ENCODE assay signal across 18 cellular contexts in the genomic region with DNA sequence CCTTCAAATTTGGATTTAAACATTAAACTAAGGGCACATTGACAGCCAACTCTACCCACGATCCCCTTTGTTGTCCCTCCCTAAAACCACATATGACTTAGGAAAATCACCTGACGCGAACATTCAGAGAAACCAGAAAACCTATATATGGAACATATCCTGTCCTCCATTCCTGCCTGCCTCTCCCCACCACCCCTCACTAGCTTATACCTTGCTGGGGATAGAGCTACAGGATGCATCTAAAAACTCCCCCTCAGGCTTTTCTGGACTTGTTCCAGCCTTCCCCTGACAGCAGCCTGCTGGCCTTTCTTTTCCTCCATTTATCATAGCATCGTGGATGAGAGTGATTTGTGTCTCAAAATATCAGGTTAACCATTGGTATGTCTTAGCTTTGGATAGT. TPM values are rescaled to one million over a fixed set of nuclear protein-coding genes. Genes with fewer than 3 reads are reported as not detected.
DNase-seq lines count a peak whose midpoint lies in the region; ATAC-seq and TF ChIP-seq lines count a peak whose summit lies in the region.
"Had no signal": no experiment of that assay in that cellular context is flagged by ENCODE, and none has a peak within 500 bp of the region (broad histone marks: within the 10 kb centered on the region; RNA-seq: fewer than 3 reads in every experiment).

No MANE protein-coding gene starts in this region.

- no peaks in the 10 kb centered on the region for H3K9me3 Mint-ChIP-seq in T-helper 1 cell treated with Interleukin-12 subunit alpha and Interleukin-12 subunit beta and Interleukin-4 antibody, amounts not matched to agents 30 μg/mL and 1 μg/mL, for 36 hours
- H3K9me3 Mint-ChIP-seq in activated CD8-positive, alpha-beta T cell treated with anti-CD3 and anti-CD28 coated beads, Interleukin-2, amount 10 ng/mL, durations not matched to agents 7 days and 5 days (ENCODE audit: insufficient read depth): no peaks in the 10 kb centered on the region
- no peaks in the 10 kb centered on the region for H3K9me3 Mint-ChIP-seq in natural killer cell treated with Interleukin-12 subunit alpha and Interleukin-12 subunit beta and Interleukin-15 and Interleukin-18, amount 100 ng/mL, for 72 hours
- H3K9me3 Mint-ChIP-seq: activated naive CD4-positive, alpha-beta T cell treated with anti-CD3 and anti-CD28 coated beads, Interleukin-2, amount 10 ng/mL, durations not matched to agents 7 days and 5 days had no signal

- peak overlapping the region; percentile 22 for H3K4me3 Mint-ChIP-seq in T-helper 1 cell treated with Interleukin-12 subunit alpha and Interleukin-12 subunit beta and Interleukin-4 antibody, amounts not matched to agents 30 μg/mL and 1 μg/mL, for 36 hours
- peak overlapping the region; percentile 15 for H3K4me3 Mint-ChIP-seq in activated CD8-positive, alpha-beta T cell treated with anti-CD3 and anti-CD28 coated beads, Interleukin-2, amount 10 ng/mL, durations not matched to agents 7 days and 5 days
- H3K4me3 Mint-ChIP-seq in natural killer cell treated with Interleukin-12 subunit alpha and Interleukin-12 subunit beta and Interleukin-15 and Interleukin-18, amount 100 ng/mL, for 72 hours: peak overlapping the region; percentile 49
- H3K4me3 Mint-ChIP-seq: activated naive CD4-positive, alpha-beta T cell treated with anti-CD3 and anti-CD28 coated beads, Interleukin-2, amount 10 ng/mL, durations not matched to agents 7 days and 5 days had no signal

- POLR2A ChIA-PET in HEK293 (lab: Yijun Ruan, JAX): interaction anchor here (0.9 to 1.5 kb wide), 2 partner anchors 8 to 9 kb away, joined by 3 read pairs; no protein-coding TSS in a partner anchor
- POLR2A ChIA-PET in activated CD8-positive, alpha-beta T cell treated with anti-CD3 and anti-CD28 coated beads, Interleukin-2, amount 10 ng/mL, durations not matched to agents 7 days and 5 days (lab: Charles Lee): interaction anchor here (0.6 kb wide), 1 partner anchor 449 kb away, joined by 3 read pairs; no protein-coding TSS in a partner anchor

- no peak overlapping the region for H3K27ac ChIP-seq in HEK293 (ENCODE audit: extremely low read depth, low read depth, low read length)
- H3K27ac ChIP-seq: A549, breast epithelium, HL-60, testis had no signal

- peaks cover 55% of the 10 kb centered on the region for H3K4me1 Mint-ChIP-seq in T-helper 1 cell treated with Interleukin-12 subunit alpha and Interleukin-12 subunit beta and Interleukin-4 antibody, amounts not matched to agents 30 μg/mL and 1 μg/mL, for 36 hours (ENCODE audit: low read depth)
- peaks cover 72% of the 10 kb centered on the region for H3K4me1 Mint-ChIP-seq in activated CD8-positive, alpha-beta T cell treated with anti-CD3 and anti-CD28 coated beads, Interleukin-2, amount 10 ng/mL, durations not matched to agents 7 days and 5 days (ENCODE audit: low read depth)
- peaks cover 50 to 58% of the 10 kb centered on the region in 2 donors for H3K4me1 Mint-ChIP-seq in natural killer cell treated with Interleukin-12 subunit alpha and Interleukin-12 subunit beta and Interleukin-15 and Interleukin-18, amount 100 ng/mL, for 72 hours (ENCODE audit: low read depth in 2 of 2)

- peaks cover 17% of the 10 kb centered on the region for H3K36me3 Mint-ChIP-seq in T-helper 1 cell treated with Interleukin-12 subunit alpha and Interleukin-12 subunit beta and Interleukin-4 antibody, amounts not matched to agents 30 μg/mL and 1 μg/mL, for 36 hours (ENCODE audit: low read depth)
- H3K36me3 Mint-ChIP-seq in activated CD8-positive, alpha-beta T cell treated with anti-CD3 and anti-CD28 coated beads, Interleukin-2, amount 10 ng/mL, durations not matched to agents 7 days and 5 days (ENCODE audit: low read depth): peaks cover 43% of the 10 kb centered on the region
- peaks cover 5% of the 10 kb centered on the region for H3K36me3 Mint-ChIP-seq in natural killer cell treated with Interleukin-12 subunit alpha and Interleukin-12 subunit beta and Interleukin-15 and Interleukin-18, amount 100 ng/mL, for 72 hours

- H3K9me3 ChIP-seq in HEK293 (ENCODE audit: control insufficient read depth, insufficient read depth, low read depth, low read length): no peaks in the 10 kb centered on the region
- H3K9me3 ChIP-seq: A549, breast epithelium, Caco-2, testis had no signal

- H3K27ac Mint-ChIP-seq in T-helper 1 cell treated with Interleukin-12 subunit alpha and Interleukin-12 subunit beta and Interleukin-4 antibody, amounts not matched to agents 30 μg/mL and 1 μg/mL, for 36 hours: peak overlapping the region; percentile 18
- H3K27ac Mint-ChIP-seq in activated CD8-positive, alpha-beta T cell treated with anti-CD3 and anti-CD28 coated beads, Interleukin-2, amount 10 ng/mL, durations not matched to agents 7 days and 5 days: peak overlapping the region; percentile 59
- H3K27ac Mint-ChIP-seq in natural killer cell treated with Interleukin-12 subunit alpha and Interleukin-12 subunit beta and Interleukin-15 and Interleukin-18, amount 100 ng/mL, for 72 hours: peak overlapping the region; percentile 1 to 75

- CTCF ChIA-PET in HEK293 (lab: Yijun Ruan, JAX): no interaction called here
- CTCF ChIA-PET in activated CD8-positive, alpha-beta T cell treated with anti-CD3 and anti-CD28 coated beads, Interleukin-2, amount 10 ng/mL, durations not matched to agents 7 days and 5 days (lab: Charles Lee): no interaction called here

- DNase-seq in T-helper 1 cell (no peak), NCI-H128 (lab: John Stamatoyannopoulos, UW; ENCODE audit: unreplicated experiment) (no peak), RPMI8226 (no peak), NCI-H446 treated with DMSO at 0.1 percent for 48 hours (lab: John Stamatoyannopoulos, UW) (no peak)
- no peak for DNase-seq in activated CD8-positive, alpha-beta T cell treated with anti-CD3 and anti-CD28 coated beads, Interleukin-2, amount 10 ng/mL, durations not matched to agents 7 days and 5 days
- no peak for DNase-seq in natural killer cell treated with Interleukin-12 subunit alpha and Interleukin-12 subunit beta and Interleukin-15 and Interleukin-18, amount 100 ng/mL, for 72 hours (ENCODE audit: low spot score)
- DNase-seq: activated naive CD4-positive, alpha-beta T cell treated with anti-CD3 and anti-CD28 coated beads, Interleukin-2, amount 10 ng/mL, durations not matched to agents 7 days and 5 days; Caco-2; effector CD4-positive, alpha-beta T cell; NCI-H187 treated with DMSO at 0.1 percent for 48 hours; NCI-H526 treated with DMSO at 0.1 percent for 48 hours; T1000; testis had no signal

- H3K36me3 ChIP-seq in HEK293 (ENCODE audit: control insufficient read depth in 2 of 2, insufficient read depth in 1 of 2, low read length in 2 of 2): no peaks in the 10 kb centered on the region
- H3K36me3 ChIP-seq: breast epithelium had no signal

- H3K27me3 Mint-ChIP-seq in T-helper 1 cell treated with Interleukin-12 subunit alpha and Interleukin-12 subunit beta and Interleukin-4 antibody, amounts not matched to agents 30 μg/mL and 1 μg/mL, for 36 hours (ENCODE audit: low read depth): no peaks in the 10 kb centered on the region
- H3K27me3 Mint-ChIP-seq in activated CD8-positive, alpha-beta T cell treated with anti-CD3 and anti-CD28 coated beads, Interleukin-2, amount 10 ng/mL, durations not matched to agents 7 days and 5 days (ENCODE audit: low read depth): no peaks in the 10 kb centered on the region
- peaks cover 0 to 32% of the 10 kb centered on the region in 2 donors for H3K27me3 Mint-ChIP-seq in natural killer cell treated with Interleukin-12 subunit alpha and Interleukin-12 subunit beta and Interleukin-15 and Interleukin-18, amount 100 ng/mL, for 72 hours
- H3K27me3 Mint-ChIP-seq: activated naive CD4-positive, alpha-beta T cell treated with anti-CD3 and anti-CD28 coated beads, Interleukin-2, amount 10 ng/mL, durations not matched to agents 7 days and 5 days had no signal

- TF ChIP-seq CTCF in HEK293 (tag by site-specific recombination; IDR thresholded peaks at IDR 0.05): no peak

- H3K4me3 ChIP-seq in HEK293 (ENCODE audit: low read depth, low read length): no peak overlapping the region
- H3K4me3 ChIP-seq: A549, breast epithelium, testis had no signal

- peaks cover 28% of the 10 kb centered on the region for H3K4me1 ChIP-seq in HEK293 (ENCODE audit: control insufficient read depth, insufficient read depth, low read length)
- H3K4me1 ChIP-seq: A549, breast epithelium, testis had no signal

- ATAC-seq in activated CD8-positive, alpha-beta T cell treated with anti-CD3 and anti-CD28 coated beads, Interleukin-2, amount 10 ng/mL, durations not matched to agents 7 days and 5 days: peak; percentile 63
- ATAC-seq in natural killer cell treated with Interleukin-12 subunit alpha and Interleukin-12 subunit beta and Interleukin-15 and Interleukin-18, amount 100 ng/mL, for 72 hours: no peak
- ATAC-seq: A549 had no signal

TF ChIP-seq in HEK293, 187 proteins besides CTCF, POLR2A, EP300 and RAD21:
- TF ChIP-seq ZNF37A (tag by site-specific recombination; IDR thresholded peaks at IDR 0.05) (no peak), MZF1 (tag by site-specific recombination; IDR thresholded peaks at IDR 0.05; ENCODE audit: borderline replicate concordance) (peak; percentile 61), ZNF658 (tag by site-specific recombination; IDR thresholded peaks at IDR 0.05) (no peak), EGR2 (tag by site-specific recombination; IDR thresholded peaks at IDR 0.05; ENCODE audit: low read depth) (no peak)

RNA-seq across cellular contexts. Expression of a gene that starts 8.8 kb away (rescaled TPM):
- total RNA-seq in activated CD8-positive, alpha-beta T cell treated with anti-CD3 and anti-CD28 coated beads, Interleukin-2, amount 10 ng/mL, durations not matched to agents 7 days and 5 days: 10 to 100 TPM; 56.0 to 60.2 TPM
- 10 to 100 TPM; 41.6 to 73.7 TPM for total RNA-seq in natural killer cell treated with Interleukin-12 subunit alpha and Interleukin-12 subunit beta and Interleukin-15 and Interleukin-18, amount 100 ng/mL, for 72 hours
